In genomic region chr5:170769236-170769635, GRCh38 we compare ENCODE assay signal across 20 cellular contexts. TPM values are rescaled to one million over a fixed set of nuclear protein-coding genes. Genes with fewer than 3 reads are reported as not detected.
DNase-seq lines count a peak whose midpoint lies in the region; ATAC-seq and TF ChIP-seq lines count a peak whose summit lies in the region.
"Had no signal": no experiment of that assay in that cellular context is flagged by ENCODE, and none has a peak within 500 bp of the region (broad histone marks: within the 10 kb centered on the region; RNA-seq: fewer than 3 reads in every experiment).

No MANE protein-coding gene starts in this region.

- no peak overlapping the region for H2AFZ ChIP-seq in neuronal stem cell (ENCODE audit: low read length)
- H2AFZ ChIP-seq: PC-9 had no signal

- H3K36me3 Mint-ChIP-seq in brain, result no peaks in the 10 kb centered on the region
- H3K36me3 Mint-ChIP-seq: CD8-positive, alpha-beta memory T cell had no signal

- peak overlapping the region; percentile 46 for H3K18ac ChIP-seq in neuronal stem cell (ENCODE audit: low read length)

- H3K27ac Mint-ChIP-seq in brain, result peak overlapping the region in 4 of 5 experiments; percentile 1 to 45 (median 28)
- H3K27ac Mint-ChIP-seq: CD8-positive, alpha-beta memory T cell had no signal

- peak overlapping the region in 1 of 5 experiments; percentile 16 for H3K4me3 Mint-ChIP-seq in brain
- H3K4me3 Mint-ChIP-seq: CD8-positive, alpha-beta memory T cell had no signal

- H2BK5ac ChIP-seq in neuronal stem cell (ENCODE audit: low read length), result no peak overlapping the region

- no peak overlapping the region for H3K4me3 ChIP-seq in neuronal stem cell (ENCODE audit: low read length in 2 of 2)
- H3K4me3 ChIP-seq: BLaER1 treated with 17β-estradiol and CSF1 and Interleukin-3, amounts not matched to agents 10 nM and 100 nM; PC-9; SJSA1 had no signal

- ATAC-seq in HG03139 (IDR thresholded peaks at IDR 0.05; ENCODE audit: unreplicated experiment), result no peak

- no peak overlapping the region for H4K91ac ChIP-seq in neuronal stem cell (ENCODE audit: low read depth, low read length, poor library complexity)

- H3K4me2 ChIP-seq in neuronal stem cell (ENCODE audit: insufficient read depth, low read length, poor library complexity, severe bottlenecking), result no peak overlapping the region
- H3K4me2 ChIP-seq: BLaER1 treated with 17β-estradiol and CSF1 and Interleukin-3, amounts not matched to agents 10 nM and 100 nM; PC-9 had no signal

- no peak overlapping the region for H2AK5ac ChIP-seq in neuronal stem cell (ENCODE audit: low read depth, low read length)

- H3K27me3 Mint-ChIP-seq in brain, result peaks cover 13% of the 10 kb centered on the region
- H3K27me3 Mint-ChIP-seq: CD8-positive, alpha-beta memory T cell had no signal

- no peaks in the 10 kb centered on the region for H3K79me1 ChIP-seq in neuronal stem cell (ENCODE audit: low read depth, low read length)

- H3K36me3 ChIP-seq in neuronal stem cell (replicated peaks in 1 of 2; ENCODE audit: control insufficient read depth in 2 of 2, insufficient read depth in 2 of 2, low read length in 2 of 2), result no peaks in the 10 kb centered on the region
- H3K36me3 ChIP-seq: BLaER1 treated with 17β-estradiol and CSF1 and Interleukin-3, amounts not matched to agents 10 nM and 100 nM; SJSA1 had no signal

- H3K9me3 ChIP-seq in neuronal stem cell (replicated peaks in 1 of 2; ENCODE audit: control insufficient read depth in 2 of 2, insufficient read depth in 1 of 2, low read depth in 1 of 2, low read length in 2 of 2), result no peaks in the 10 kb centered on the region
- H3K9me3 ChIP-seq: BLaER1 treated with 17β-estradiol and CSF1 and Interleukin-3, amounts not matched to agents 10 nM and 100 nM; SJSA1 had no signal

- no peak overlapping the region for H2BK12ac ChIP-seq in neuronal stem cell (ENCODE audit: low read length)

- H3K14ac ChIP-seq in neuronal stem cell (ENCODE audit: low read length), result no peak overlapping the region

- no CpG with 5 or more reads among the region's 6 CpGs for WGBS in neuronal stem cell (ENCODE audit: extremely low coverage in 2 of 2, insufficient read length in 2 of 2, insufficient replicate concordance in 1 of 2), 2 donors

- peaks cover 0 to 3% of the 10 kb centered on the region in 2 donors for H3K4me1 ChIP-seq in neuronal stem cell (ENCODE audit: control insufficient read depth in 2 of 2, insufficient read depth in 1 of 2, low read depth in 1 of 2, low read length in 2 of 2)
- H3K4me1 ChIP-seq: BLaER1 treated with 17β-estradiol and CSF1 and Interleukin-3, amounts not matched to agents 10 nM and 100 nM; SJSA1 had no signal

- TF ChIP-seq CTCF in brain (conservative IDR thresholded peaks at IDR 0.05), result no peak

- no peak overlapping the region for H3K27ac ChIP-seq in neuronal stem cell (replicated peaks; ENCODE audit: low read length)
- H3K27ac ChIP-seq: BLaER1 treated with 17β-estradiol and CSF1 and Interleukin-3, amounts not matched to agents 10 nM and 100 nM; PC-9; SJSA1 had no signal

- peaks cover 21% of the 10 kb centered on the region for H3K4me1 Mint-ChIP-seq in brain
- H3K4me1 Mint-ChIP-seq: CD8-positive, alpha-beta memory T cell had no signal

- H3K23ac ChIP-seq in neuronal stem cell (ENCODE audit: low read depth, low read length, poor library complexity), result no peak overlapping the region

- H2BK120ac ChIP-seq in neuronal stem cell (ENCODE audit: low read depth, low read length), result no peak overlapping the region

- H3K27me3 ChIP-seq in neuronal stem cell (ENCODE audit: control insufficient read depth in 3 of 3, insufficient read depth in 3 of 3, low read depth in 1 of 3, low read length in 3 of 3), result no peaks in the 10 kb centered on the region
- H3K27me3 ChIP-seq: BLaER1 treated with 17β-estradiol and CSF1 and Interleukin-3, amounts not matched to agents 10 nM and 100 nM had no signal

- no peaks in the 10 kb centered on the region for H3K9me3 Mint-ChIP-seq in brain

- H3K9ac ChIP-seq in neuronal stem cell (ENCODE audit: low read depth, low read length, poor library complexity), result no peak overlapping the region
- H3K9ac ChIP-seq: BLaER1 treated with 17β-estradiol and CSF1 and Interleukin-3, amounts not matched to agents 10 nM and 100 nM had no signal

- peak; percentile 11 for DNase-seq in NCI-H1092 treated with DMSO at 0.1 percent for 48 hours (lab: John Stamatoyannopoulos, UW)
- no peak for DNase-seq in NCI-H1092 (lab: John Stamatoyannopoulos, UW)
- DNase-seq in NCI-H1694 treated with DMSO at 0.1 percent for 48 hours (lab: John Stamatoyannopoulos, UW), result peak; percentile 95
- DNase-seq in neuronal stem cell (ENCODE audit: low spot score), result no peak
- DNase-seq in stimulated activated naive CD4-positive, alpha-beta T cell treated with Interleukin-2 at 50 U/mL for 16 hours (lab: John Stamatoyannopoulos, UW), result no peak
- DNase-seq in ureter (ENCODE audit: low spot score), result no peak
- DNase-seq: 8988T; CD8-positive, alpha-beta memory T cell; IMR-90; Karpas-422; MM.1S; NCI-H1417 treated with DMSO at 0.1 percent for 48 hours; NCI-H2029 treated with DMSO at 0.1 percent for 48 hours; NCI-H774; PC-9 had no signal

- H4K8ac ChIP-seq in neuronal stem cell (ENCODE audit: low read depth, low read length), result no peak overlapping the region

- H2BK15ac ChIP-seq in neuronal stem cell (ENCODE audit: low read length), result no peak overlapping the region

- no peak overlapping the region for H3K4ac ChIP-seq in neuronal stem cell (ENCODE audit: low read length)

RNA-seq across cellular contexts. Expression of gene GABRP, which starts 14.3 kb away (rescaled TPM):
- polyA plus RNA-seq in brain (ENCODE audit: insufficient read depth, low read depth, low replicate concordance), result 0.68 TPM
- not detected for polyA plus RNA-seq in neuronal stem cell (2013, experiment 1 of 2)
- 0.06 TPM for polyA plus RNA-seq in neuronal stem cell (2013, experiment 2 of 2)
- 0.42 TPM for total RNA-seq in ureter
- total RNA-seq: CD8-positive, alpha-beta memory T cell; HT1080; IMR-90; SJSA1 had no signal
- polyA plus RNA-seq: CD8-positive, alpha-beta memory T cell; IMR-90 had no signal

Comparison
In these comparisons a context has a peak if more than half of its experiments do, and no peak if none do; other contexts are left out.
1. DNase-seq: peak in NCI-H1092 treated with DMSO at 0.1 percent for 48 hours (single experiment) and NCI-H1694 treated with DMSO at 0.1 percent for 48 hours (single experiment); none in NCI-H1092 (single experiment), neuronal stem cell (single experiment), stimulated activated naive CD4-positive, alpha-beta T cell treated with Interleukin-2 at 50 U/mL for 16 hours (single experiment) and ureter (single experiment).